In the genomic region with DNA sequence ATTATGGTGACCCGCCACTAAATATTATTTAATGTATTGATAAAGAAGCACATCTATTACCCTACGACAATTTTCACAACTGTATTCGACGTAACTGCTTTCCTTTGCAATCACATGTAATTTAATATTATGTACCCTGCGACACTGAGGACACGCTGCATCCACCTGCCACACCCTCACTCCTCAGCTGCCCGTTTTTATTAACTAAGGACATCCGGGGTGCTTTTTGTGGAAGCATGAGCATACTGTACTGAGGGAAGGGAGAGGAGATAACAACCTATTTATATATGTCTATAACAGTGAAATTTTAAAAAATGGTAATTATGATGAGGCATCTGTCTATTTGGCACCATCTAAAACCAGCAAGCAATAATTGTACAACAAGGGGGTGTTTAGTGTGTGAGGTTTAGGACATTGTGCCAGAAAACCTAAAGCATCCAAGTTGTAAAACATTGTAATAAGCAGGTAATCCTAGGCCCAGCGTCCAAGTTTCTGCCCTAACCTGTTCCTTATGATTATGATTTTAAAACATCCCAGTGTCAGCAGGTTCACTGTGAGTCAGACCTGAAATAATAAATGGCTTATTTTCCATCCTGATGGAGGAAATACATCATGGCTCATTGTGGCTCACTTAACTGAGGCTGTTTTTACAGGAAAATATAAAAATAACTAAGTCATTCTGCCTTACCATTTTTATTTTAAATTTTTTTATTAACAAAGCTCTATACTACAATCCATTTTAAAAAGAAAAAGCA, we compare ENCODE assay signal across 18 cellular contexts. TPM values are rescaled to one million over a fixed set of nuclear protein-coding genes. Genes with fewer than 3 reads are reported as not detected.
DNase-seq lines count a peak whose midpoint lies in the region; ATAC-seq, FAIRE-seq and TF ChIP-seq lines count a peak whose summit lies in the region.
"Had no signal": no experiment of that assay in that cellular context is flagged by ENCODE, and none has a peak within 500 bp of the region (broad histone marks: within the 10 kb centered on the region; RNA-seq: fewer than 3 reads in every experiment).

No MANE protein-coding gene starts in this region.

- H3K27me3 ChIP-seq in CD4-positive, alpha-beta T cell (ENCODE audit: control insufficient read depth, insufficient read depth, low read length), result no peaks in the 10 kb centered on the region
- H3K27me3 ChIP-seq: BLaER1 treated with 17β-estradiol and CSF1 and Interleukin-3, amounts not matched to agents 10 nM and 100 nM; SJCRH30 had no signal

- intact Hi-C loops in CD4-positive, alpha-beta T cell (cut with DNase I, micrococcal nuclease), result loop anchor here (5.0 kb wide), 2 partner anchors 33 to 52 kb away; no protein-coding TSS in a partner anchor

- H3K27me3 Mint-ChIP-seq in CD4-positive, alpha-beta T cell, result no peaks in the 10 kb centered on the region
- no peaks in the 10 kb centered on the region for H3K27me3 Mint-ChIP-seq in naive B cell

- no peaks in the 10 kb centered on the region for H3K9me3 ChIP-seq in CD4-positive, alpha-beta T cell (ENCODE audit: control insufficient read depth, low read length)
- H3K9me3 ChIP-seq: SJCRH30 had no signal

- no peak for TF ChIP-seq CTCF in CD4-positive, alpha-beta T cell (IDR thresholded peaks at IDR 0.05)

- POLR2A ChIA-PET in CD4-positive, alpha-beta T cell (lab: Charles Lee), result no interaction called here

- H3K4me1 Mint-ChIP-seq in CD4-positive, alpha-beta T cell (ENCODE audit: low read depth), result peaks cover 98% of the 10 kb centered on the region
- H3K4me1 Mint-ChIP-seq in naive B cell, result peaks cover 68 to 96% (median 82%) of the 10 kb centered on the region in 3 donors

- FAIRE-seq in colon (lab: Jason Lieb, UNC), result peak; percentile 45
- FAIRE-seq: GM19239 had no signal

- H3K27ac ChIP-seq in CD4-positive, alpha-beta T cell (ENCODE audit: low read depth, low read length), result no peak overlapping the region
- H3K27ac ChIP-seq: BLaER1 treated with 17β-estradiol and CSF1 and Interleukin-3, amounts not matched to agents 10 nM and 100 nM; SJCRH30 had no signal

- no peak for ATAC-seq in CD4-positive, alpha-beta T cell (ENCODE audit: poor library complexity)
- no peak for ATAC-seq in naive B cell (ENCODE audit: low read depth in 2 of 2)
- no peak for ATAC-seq in HG03521 (IDR thresholded peaks at IDR 0.05; ENCODE audit: unreplicated experiment)

- no peak for DNase-seq in CD4-positive, alpha-beta T cell
- DNase-seq in LoVo (ENCODE audit: low spot score) (peak; percentile 10), naive B cell (no peak), DMS53 treated with DMSO at 0.1 percent for 48 hours (lab: John Stamatoyannopoulos, UW; ENCODE audit: unreplicated experiment) (no peak), NCI-H1105 treated with DMSO at 0.1 percent for 48 hours (lab: John Stamatoyannopoulos, UW) (no peak), DMS 273 treated with DMSO at 0.1 percent for 48 hours (lab: John Stamatoyannopoulos, UW) (no peak)
- DNase-seq: activated CD8-positive, alpha-beta memory T cell treated with anti-CD3 and anti-CD28 coated beads, Interleukin-2, amount 50 U/mL, for 48 hours; anterior cingulate cortex; effector CD8-positive, alpha-beta T cell; GDM1; Karpas-422; NCI-H2081; stimulated activated CD4-positive, alpha-beta T cell treated with anti-CD3 and anti-CD28 coated beads, Interleukin-2, amount 100 ng/mL, for 24 hours had no signal

- no peaks in the 10 kb centered on the region for H3K9me3 Mint-ChIP-seq in CD4-positive, alpha-beta T cell
- no peaks in the 10 kb centered on the region for H3K9me3 Mint-ChIP-seq in naive B cell

- peak overlapping the region; percentile 9 for H3K4me3 Mint-ChIP-seq in CD4-positive, alpha-beta T cell
- H3K4me3 Mint-ChIP-seq in naive B cell, result peak overlapping the region in 2 of 8 donors; percentile 26 to 31

- CTCF ChIA-PET in CD4-positive, alpha-beta T cell (lab: Charles Lee), result no interaction called here

- peak overlapping the region; percentile 87 for H3K27ac Mint-ChIP-seq in CD4-positive, alpha-beta T cell
- peak overlapping the region in 4 of 6 donors; percentile 2 to 88 (median 12) for H3K27ac Mint-ChIP-seq in naive B cell

- H3K36me3 Mint-ChIP-seq in CD4-positive, alpha-beta T cell (ENCODE audit: low read depth), result peaks cover 32% of the 10 kb centered on the region
- peaks cover 0 to 17% of the 10 kb centered on the region in 2 donors for H3K36me3 Mint-ChIP-seq in naive B cell

RNA-seq across cellular contexts. Expression of a gene that starts 56.3 kb away (rescaled TPM):
- total RNA-seq in CD4-positive, alpha-beta T cell, result 100 to 1,000 TPM in 1 of 2 experiments, 10 to 100 TPM in 1; 93.1 to 101 TPM
- polyA plus RNA-seq in naive B cell (ENCODE audit: low read depth in 6 of 6), result 100 to 1,000 TPM in 5 of 6 donors, 10 to 100 TPM in 1; 70.3 to 174 (median 117) TPM
